In the genomic region with DNA sequence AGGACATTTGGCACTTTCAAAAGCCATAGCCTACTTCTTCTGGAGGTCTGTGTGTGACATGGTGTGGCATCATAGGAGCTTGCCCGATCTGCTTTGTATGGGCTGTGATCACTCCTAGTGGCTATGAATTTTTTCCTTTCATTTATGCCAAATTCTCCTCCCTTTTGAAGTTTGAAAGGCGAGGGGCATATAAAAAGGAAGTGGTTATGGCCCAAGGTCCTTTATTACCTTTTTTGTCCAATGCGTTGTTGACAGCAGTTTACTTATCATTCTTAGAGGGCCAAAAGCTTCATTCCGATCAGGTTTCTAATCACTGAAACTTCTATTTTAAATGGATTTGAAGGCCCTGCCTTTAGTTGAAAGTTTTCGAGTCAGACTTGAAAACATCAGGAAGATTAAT, we compare ENCODE assay signal across 30 cellular contexts.
"Had no signal": no experiment of that assay in that cellular context is flagged by ENCODE, and none has a peak within 500 bp of the region (broad histone marks: within the 10 kb centered on the region; RNA-seq: fewer than 3 reads in every experiment).

No MANE protein-coding gene starts in this region.

- H3K27ac ChIP-seq: colonic mucosa, epithelial cell of prostate, gastroesophageal sphincter, neutrophil, sigmoid colon, suprapubic skin, tibial artery, upper lobe of right lung, VCaP had no signal

- H3K9me3 ChIP-seq: colonic mucosa, gastroesophageal sphincter, neutrophil, sigmoid colon, suprapubic skin, tibial artery, upper lobe of right lung had no signal

- DNase-seq: activated CD4-positive, alpha-beta memory T cell treated with anti-CD3 and anti-CD28 coated beads for 36 hours; activated CD4-positive, alpha-beta T cell treated with anti-CD3 and anti-CD28 coated beads for 48 hours; activated CD8-positive, alpha-beta memory T cell treated with anti-CD3 and anti-CD28 coated beads, Interleukin-2, amount 50 U/mL, for 4 hours; activated gamma-delta T cell treated with Interleukin-2 at 50 U/mL for 16 hours; activated naive CD4-positive, alpha-beta T cell treated with anti-CD3 and anti-CD28 coated beads, Interleukin-2, amount 50 U/mL, for 16 hours; activated naive CD8-positive, alpha-beta T cell treated with anti-CD3 and anti-CD28 coated beads, Interleukin-2, amount 50 U/mL, for 24 hours; activated T-cell treated with anti-CD3 and anti-CD28 coated beads, Interleukin-2, amount 50 U/mL, for 1 hour; amygdala; colonic mucosa; effector CD8-positive, alpha-beta T cell; hippocampal formation; left cardiac atrium; left ventricle myocardium superior; naive B cell; nephron progenitor cell; sigmoid colon; small intestine; stimulated activated CD4-positive, alpha-beta T cell treated with anti-CD3 and anti-CD28 coated beads, Interleukin-4, amount 100 ng/mL, for 24 hours; T-helper 9 cell; tibial artery; upper lobe of right lung had no signal

- FAIRE-seq: endometrium, keratinocyte, small intestine, TTC549 had no signal

- H3K4me3 ChIP-seq: colonic mucosa, gastroesophageal sphincter, sigmoid colon, suprapubic skin, tibial artery, upper lobe of right lung had no signal

- ATAC-seq: activated naive CD8-positive, alpha-beta T cell treated with anti-CD3 and anti-CD28 coated beads, Interleukin-2, amount 50 U/mL, for 24 hours; gastroesophageal sphincter; left cardiac atrium; left ventricle myocardium superior; stimulated activated memory B cell treated with anti-CD40 and anti-IgM and Interleukin-4, amounts not matched to agents 10 μg/mL and 1 μg/mL and 100 μg/mL, for 72 hours; upper lobe of right lung had no signal

- H3K36me3 ChIP-seq: colonic mucosa, gastroesophageal sphincter, neutrophil, sigmoid colon, suprapubic skin, tibial artery, upper lobe of right lung had no signal

- H3K27me3 ChIP-seq: colonic mucosa, gastroesophageal sphincter, neutrophil, sigmoid colon, suprapubic skin, tibial artery, upper lobe of right lung had no signal
